8 cellular contexts compared by ENCODE assay signal in the genomic region with DNA sequence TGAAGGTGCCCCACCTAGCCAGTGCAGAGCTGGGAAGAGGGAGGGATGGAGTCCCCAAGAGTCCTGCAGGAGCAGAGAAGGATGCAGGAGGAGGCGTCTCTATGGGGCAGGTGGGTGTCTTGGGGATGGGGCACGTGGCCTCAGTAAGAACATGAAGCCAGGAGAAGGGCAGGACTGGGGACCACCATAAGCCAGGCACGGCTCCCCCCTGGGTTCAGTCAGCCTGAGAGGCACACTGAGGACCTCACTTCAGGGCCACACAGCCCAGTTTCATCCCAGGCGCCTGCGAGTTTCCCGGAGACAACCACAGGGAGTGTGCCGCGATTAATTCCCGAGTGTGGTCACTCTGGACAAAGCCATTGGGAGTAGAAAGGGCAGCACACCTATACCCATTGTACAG.
DNase-seq lines count a peak whose midpoint lies in the region; ATAC-seq and TF ChIP-seq lines count a peak whose summit lies in the region.

No MANE protein-coding gene starts in this region.

- peak overlapping the region; percentile 75 to 95 (median 86) for H3K4me3 Mint-ChIP-seq in CD4-positive, CD25-positive, alpha-beta regulatory T cell
- peak overlapping the region; percentile 69 for H3K4me3 Mint-ChIP-seq in natural killer cell treated with Interleukin-12 subunit alpha and Interleukin-12 subunit beta and Interleukin-15 and Interleukin-18, amount 100 ng/mL, for 72 hours

- CTCF ChIA-PET in GM10248 (lab: Yijun Ruan, JAX): interaction anchor here (0.6 to 4.8 kb wide), 22 partner anchors 8 to 531 kb away, joined by 3 to 88 read pairs (median 4); no protein-coding TSS in a partner anchor

- H3K36me3 ChIP-seq in CD4-positive, CD25-positive, alpha-beta regulatory T cell (ENCODE audit: control insufficient read depth, insufficient read depth, low read length): no peaks in the 10 kb centered on the region

- no peaks in the 10 kb centered on the region for H3K36me3 Mint-ChIP-seq in CD4-positive, CD25-positive, alpha-beta regulatory T cell
- H3K36me3 Mint-ChIP-seq in natural killer cell treated with Interleukin-12 subunit alpha and Interleukin-12 subunit beta and Interleukin-15 and Interleukin-18, amount 100 ng/mL, for 72 hours: no peaks in the 10 kb centered on the region

- no peak for ATAC-seq in CD4-positive, CD25-positive, alpha-beta regulatory T cell (ENCODE audit: low read depth in 2 of 2)
- ATAC-seq in HG02571 (IDR thresholded peaks at IDR 0.05; ENCODE audit: unreplicated experiment): peak; percentile 1
- ATAC-seq in natural killer cell treated with Interleukin-12 subunit alpha and Interleukin-12 subunit beta and Interleukin-15 and Interleukin-18, amount 100 ng/mL, for 72 hours: no peak

- no peaks in the 10 kb centered on the region for H3K9me3 ChIP-seq in CD4-positive, CD25-positive, alpha-beta regulatory T cell (ENCODE audit: control insufficient read depth in 2 of 2, low read length in 2 of 2)

- H3K4me3 ChIP-seq in CD4-positive, CD25-positive, alpha-beta regulatory T cell (ENCODE audit: low read depth, low read length): no peak overlapping the region
- H3K4me3 ChIP-seq in coronary artery: peak overlapping the region; percentile 74

- TF ChIP-seq CTCF in coronary artery (IDR thresholded peaks at IDR 0.05): no peak
- no peak for TF ChIP-seq CTCF in GM10248 (IDR thresholded peaks at IDR 0.05; ENCODE audit: control extremely low read depth, extremely low read depth, low read depth, missing control alignments)

- peaks cover 5% of the 10 kb centered on the region for H3K4me1 ChIP-seq in CD4-positive, CD25-positive, alpha-beta regulatory T cell (ENCODE audit: control insufficient read depth, insufficient read depth, low read length, poor library complexity, severe bottlenecking)

- H3K27me3 ChIP-seq in CD4-positive, CD25-positive, alpha-beta regulatory T cell (ENCODE audit: control insufficient read depth, insufficient read depth, low read length): no peaks in the 10 kb centered on the region

- no peak overlapping the region for H3K27ac ChIP-seq in CD4-positive, CD25-positive, alpha-beta regulatory T cell (ENCODE audit: insufficient read depth, low read length, poor library complexity, severe bottlenecking)
- peak overlapping the region in 1 of 2 donors; percentile 53 for H3K27ac ChIP-seq in coronary artery

- peaks cover 5% of the 10 kb centered on the region for H3K27me3 Mint-ChIP-seq in CD4-positive, CD25-positive, alpha-beta regulatory T cell
- H3K27me3 Mint-ChIP-seq in natural killer cell treated with Interleukin-12 subunit alpha and Interleukin-12 subunit beta and Interleukin-15 and Interleukin-18, amount 100 ng/mL, for 72 hours: peaks cover 14 to 16% of the 10 kb centered on the region in 2 donors

- H3K9me3 Mint-ChIP-seq in CD4-positive, CD25-positive, alpha-beta regulatory T cell: no peaks in the 10 kb centered on the region
- no peaks in the 10 kb centered on the region for H3K9me3 Mint-ChIP-seq in natural killer cell treated with Interleukin-12 subunit alpha and Interleukin-12 subunit beta and Interleukin-15 and Interleukin-18, amount 100 ng/mL, for 72 hours

- POLR2A ChIA-PET in GM10248 (lab: Yijun Ruan, JAX): no interaction called here

- peaks cover 0 to 18% (median 6%) of the 10 kb centered on the region in 4 donors for H3K4me1 Mint-ChIP-seq in CD4-positive, CD25-positive, alpha-beta regulatory T cell
- H3K4me1 Mint-ChIP-seq in natural killer cell treated with Interleukin-12 subunit alpha and Interleukin-12 subunit beta and Interleukin-15 and Interleukin-18, amount 100 ng/mL, for 72 hours (ENCODE audit: low read depth in 2 of 2): peaks cover 6 to 14% of the 10 kb centered on the region in 2 donors

- no peak for DNase-seq in CD4-positive, CD25-positive, alpha-beta regulatory T cell
- DNase-seq in coronary artery (ENCODE audit: low spot score) (no peak), NAMALWA (ENCODE audit: low spot score) (no peak), T1000 (lab: John Stamatoyannopoulos, UW) (no peak), GM10248 (ENCODE audit: extremely low spot score) (no peak), SHP77 treated with DMSO at 0.1 percent for 48 hours (lab: John Stamatoyannopoulos, UW) (no peak)
- peak; percentile 44 for DNase-seq in natural killer cell treated with Interleukin-12 subunit alpha and Interleukin-12 subunit beta and Interleukin-15 and Interleukin-18, amount 100 ng/mL, for 72 hours (ENCODE audit: low spot score)

- H3K27ac Mint-ChIP-seq in CD4-positive, CD25-positive, alpha-beta regulatory T cell: peak overlapping the region in 2 of 3 donors; percentile 85 to 89
- peak overlapping the region in 1 of 2 donors; percentile 40 for H3K27ac Mint-ChIP-seq in natural killer cell treated with Interleukin-12 subunit alpha and Interleukin-12 subunit beta and Interleukin-15 and Interleukin-18, amount 100 ng/mL, for 72 hours
